11 cellular contexts compared by ENCODE assay signal in the genomic region with DNA sequence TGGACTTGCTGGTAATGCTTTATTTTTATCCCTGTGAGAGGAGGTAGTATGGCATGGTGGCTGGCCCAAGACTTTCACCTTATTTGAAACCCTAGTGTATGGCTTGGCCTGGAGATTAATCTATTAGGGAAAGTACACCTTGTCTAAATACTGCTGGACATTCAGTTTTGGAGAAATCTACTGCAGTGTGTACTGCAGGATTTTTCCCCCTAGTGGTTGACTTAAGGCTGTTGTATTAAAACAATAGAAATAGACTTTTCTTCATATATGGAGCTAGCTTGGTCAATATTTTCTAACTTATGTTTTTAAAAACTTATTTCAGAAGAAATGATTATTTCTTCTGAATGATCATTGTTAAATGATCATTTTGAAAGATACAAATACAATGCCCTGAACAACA. TPM values are rescaled to one million over a fixed set of nuclear protein-coding genes. Genes with fewer than 3 reads are reported as not detected.
DNase-seq lines count a peak whose midpoint lies in the region; ATAC-seq and TF ChIP-seq lines count a peak whose summit lies in the region.
"Had no signal": no experiment of that assay in that cellular context is flagged by ENCODE, and none has a peak within 500 bp of the region (broad histone marks: within the 10 kb centered on the region; RNA-seq: fewer than 3 reads in every experiment).

No MANE protein-coding gene starts in this region.

- H3K36me3 Mint-ChIP-seq in stimulated activated memory B cell treated with anti-CD40 and anti-IgM and Interleukin-4, amounts not matched to agents 10 μg/mL and 1 μg/mL and 100 μg/mL, for 72 hours: no peaks in the 10 kb centered on the region

- no peak for ATAC-seq in GM19351 (IDR thresholded peaks at IDR 0.05; ENCODE audit: unreplicated experiment)
- no peak for ATAC-seq in stimulated activated memory B cell treated with anti-CD40 and anti-IgM and Interleukin-4, amounts not matched to agents 10 μg/mL and 1 μg/mL and 100 μg/mL, for 72 hours

- H3K27me3 Mint-ChIP-seq in stimulated activated memory B cell treated with anti-CD40 and anti-IgM and Interleukin-4, amounts not matched to agents 10 μg/mL and 1 μg/mL and 100 μg/mL, for 72 hours: no peaks in the 10 kb centered on the region

- peak; percentile 47 for TF ChIP-seq CTCF in 22Rv1 (IDR thresholded peaks at IDR 0.05)
- TF ChIP-seq CTCF in GM12864 (IDR thresholded peaks at IDR 0.05; ENCODE audit: low read depth, low read length, missing control alignments): peak; percentile 10
- peak; percentile 35 for TF ChIP-seq CTCF in fibroblast of pulmonary artery (IDR thresholded peaks at IDR 0.05; ENCODE audit: low read length, missing control alignments)

- H3K4me3 Mint-ChIP-seq in stimulated activated memory B cell treated with anti-CD40 and anti-IgM and Interleukin-4, amounts not matched to agents 10 μg/mL and 1 μg/mL and 100 μg/mL, for 72 hours: no peak overlapping the region
- H3K4me3 Mint-ChIP-seq: CD4-positive, alpha-beta T cell had no signal

- H3K4me3 ChIP-seq in GM12864 (ENCODE audit: low read depth, low read length): no peak overlapping the region
- no peak overlapping the region for H3K4me3 ChIP-seq in fibroblast of pulmonary artery (replicated peaks; ENCODE audit: low read depth, low read length)

- peaks cover 5% of the 10 kb centered on the region for H3K4me1 Mint-ChIP-seq in stimulated activated memory B cell treated with anti-CD40 and anti-IgM and Interleukin-4, amounts not matched to agents 10 μg/mL and 1 μg/mL and 100 μg/mL, for 72 hours

- no peaks in the 10 kb centered on the region for H3K9me3 Mint-ChIP-seq in stimulated activated memory B cell treated with anti-CD40 and anti-IgM and Interleukin-4, amounts not matched to agents 10 μg/mL and 1 μg/mL and 100 μg/mL, for 72 hours
- H3K9me3 Mint-ChIP-seq: CD4-positive, alpha-beta T cell had no signal

- no peak overlapping the region for H3K27ac Mint-ChIP-seq in stimulated activated memory B cell treated with anti-CD40 and anti-IgM and Interleukin-4, amounts not matched to agents 10 μg/mL and 1 μg/mL and 100 μg/mL, for 72 hours
- H3K27ac Mint-ChIP-seq: CD4-positive, alpha-beta T cell had no signal

- no peak for DNase-seq in GM12864 (ENCODE audit: low read depth)
- peak; percentile 46 for DNase-seq in RKO (ENCODE audit: low spot score)
- DNase-seq in fibroblast of pulmonary artery (ENCODE audit: low read depth): no peak
- no peak for DNase-seq in mucosa of gallbladder (ENCODE audit: low spot score)
- no peak for DNase-seq in amniotic stem cell (lab: John Stamatoyannopoulos, UW)
- DNase-seq: CD4-positive, alpha-beta T cell; NCI-H1092; stimulated activated naive CD4-positive, alpha-beta T cell treated with Interleukin-2 at 50 U/mL for 16 hours had no signal

- no peak overlapping the region for H3K27ac ChIP-seq in 22Rv1

RNA-seq across cellular contexts. Expression of a gene that starts 13.9 kb away (rescaled TPM):
- total RNA-seq in mucosa of gallbladder: 0.26 TPM
- total RNA-seq: CD4-positive, alpha-beta T cell had no signal
